Comparison of ENCODE assay signal across 8 cellular contexts in genomic region chr1:206506803-206507394, GRCh38. TPM values are rescaled to one million over a fixed set of nuclear protein-coding genes. Genes with fewer than 3 reads are reported as not detected.
DNase-seq lines count a peak whose midpoint lies in the region; ATAC-seq and TF ChIP-seq lines count a peak whose summit lies in the region.

No MANE protein-coding gene starts in this region.

- peak overlapping the region; percentile 80 for H3K4me2 ChIP-seq in PC-9

- H3K27ac Mint-ChIP-seq in naive B cell: peak overlapping the region in 3 of 6 donors; percentile 42 to 81 (median 69)

- intact Hi-C loops in PC-9 (cut with micrococcal nuclease; ENCODE audit: unreplicated experiment): no loop called here

- no peak for TF ChIP-seq CTCF in PC-9 (conservative IDR thresholded peaks at IDR 0.05)

- CTCF ChIA-PET in PC-9 (lab: Charles Lee): interaction anchor here (0.7 kb wide), 2 partner anchors 51 to 183 kb away, joined by 3 read pairs; no protein-coding TSS in a partner anchor

- no TSS peak for BruUV-seq in PC-9 (replicated peaks; lab: Mats Ljungman, UMichigan)

- no peak overlapping the region for H3K27ac ChIP-seq in PC-9
- no peak overlapping the region for H3K27ac ChIP-seq in ectodermal cell (ENCODE audit: insufficient read depth, low read depth, low read length, poor library complexity, severe bottlenecking)

- ATAC-seq in GM21528 (IDR thresholded peaks at IDR 0.05; ENCODE audit: low FRiP score, unreplicated experiment): peak; percentile 18
- ATAC-seq in naive B cell (ENCODE audit: low read depth in 2 of 2): peak; percentile 48 to 49

- H3K4me1 Mint-ChIP-seq in naive B cell: peaks cover 15 to 26% (median 22%) of the 10 kb centered on the region in 3 donors

- POLR2A ChIA-PET in PC-9 (lab: Charles Lee; ENCODE audit: unreplicated experiment): interaction anchor here (0.6 to 0.7 kb wide), 4 partner anchors 13 to 107 kb away, joined by 4 to 6 read pairs (median 6); no protein-coding TSS in a partner anchor

- peaks cover 29 to 46% (median 37%) of the 10 kb centered on the region in 3 donors for H3K27me3 Mint-ChIP-seq in naive B cell

- H3K79me2 ChIP-seq in PC-9 (ENCODE audit: low read depth): peaks cover 8% of the 10 kb centered on the region

- H3K4me3 ChIP-seq in PC-9: peak overlapping the region; percentile 69
- peak overlapping the region; percentile 44 for H3K4me3 ChIP-seq in ectodermal cell (ENCODE audit: insufficient read depth, low read depth, low read length)

- peak overlapping the region; percentile 73; the same call in 1 of the 2 replicates for H2AFZ ChIP-seq in PC-9

- peaks cover 22% of the 10 kb centered on the region for H3F3A ChIP-seq in PC-9 (ENCODE audit: insufficient read depth, low read depth)

- H3K9me3 ChIP-seq in PC-9 (ENCODE audit: insufficient read depth, low read depth): no peaks in the 10 kb centered on the region
- no peaks in the 10 kb centered on the region for H3K9me3 ChIP-seq in ectodermal cell (ENCODE audit: control insufficient read depth, low read length)

- no peaks in the 10 kb centered on the region for H4K20me1 ChIP-seq in PC-9 (ENCODE audit: insufficient read depth)

- 4 to 5% methylated on average over 49 of the region's 49 CpGs for WGBS in ectodermal cell, 2 experiments

- H3K36me3 Mint-ChIP-seq in naive B cell: no peaks in the 10 kb centered on the region

- no peaks in the 10 kb centered on the region for H3K9me2 ChIP-seq in PC-9 (ENCODE audit: insufficient read depth)

- peak overlapping the region; percentile 74 to 91 (median 85) for H3K4me3 Mint-ChIP-seq in naive B cell

- DNase-seq in COLO668 (lab: John Stamatoyannopoulos, UW; ENCODE audit: unreplicated experiment): peak; percentile 31
- no peak for DNase-seq in PC-9
- peak; percentile 35 for DNase-seq in naive B cell
- no peak for DNase-seq in NCI-H345 (lab: John Stamatoyannopoulos, UW)
- no peak for DNase-seq in NCI-H510A treated with DMSO at 0.1 percent for 48 hours (lab: John Stamatoyannopoulos, UW)
- DNase-seq in KG1 (lab: John Stamatoyannopoulos, UW): no peak

- H3K36me3 ChIP-seq in PC-9 (ENCODE audit: low read depth): no peaks in the 10 kb centered on the region
- H3K36me3 ChIP-seq in ectodermal cell (ENCODE audit: control insufficient read depth, insufficient read depth, low read length): no peaks in the 10 kb centered on the region

- H3K4me1 ChIP-seq in PC-9 (replicated peaks; ENCODE audit: insufficient read depth): peaks cover 63% of the 10 kb centered on the region
- H3K4me1 ChIP-seq in ectodermal cell (ENCODE audit: control insufficient read depth, insufficient read depth, low read length): peaks cover 13% of the 10 kb centered on the region

- H3K9me3 Mint-ChIP-seq in naive B cell: no peaks in the 10 kb centered on the region

- H3K27me3 ChIP-seq in PC-9 (ENCODE audit: insufficient read depth, low read depth) (no peaks in the 10 kb centered on the region), ectodermal cell (ENCODE audit: control insufficient read depth, insufficient read depth, low read length, poor library complexity, severe bottlenecking) (peaks cover 79% of the 10 kb centered on the region)

RNA-seq across cellular contexts. Expression of gene RASSF5, which starts 0.4 kb away (rescaled TPM):
- 12.4 and 17.6 TPM in 2 replicates for total RNA-seq in PC-9 (2021)
- 1.1 TPM for polyA plus RNA-seq in ectodermal cell (2013, experiment 1 of 4)
- 0.37 TPM for polyA plus RNA-seq in ectodermal cell (2013, experiment 2 of 4)
- polyA plus RNA-seq in ectodermal cell (2013, experiment 3 of 4): 0.27 TPM
- 0.61 TPM for polyA plus RNA-seq in ectodermal cell (2013, experiment 4 of 4)
- 100 to 1,000 TPM; 116 to 166 (median 146) TPM for polyA plus RNA-seq in naive B cell (ENCODE audit: low read depth in 6 of 6)

RNA-seq across cellular contexts. Expression of gene IKBKE, which starts 36.6 kb away (rescaled TPM):
- 12.5 and 12.6 TPM in 2 replicates for total RNA-seq in PC-9 (2021)
- polyA plus RNA-seq in ectodermal cell (2013, experiment 1 of 4): 2.9 TPM
- polyA plus RNA-seq in ectodermal cell (2013, experiment 2 of 4): 3.4 TPM
- 2.3 TPM for polyA plus RNA-seq in ectodermal cell (2013, experiment 3 of 4)
- 1.9 TPM for polyA plus RNA-seq in ectodermal cell (2013, experiment 4 of 4)
- 10 to 100 TPM in 5 of 6 donors, 1 to 10 TPM in 1; 10.0 to 32.6 (median 14.2) TPM for polyA plus RNA-seq in naive B cell (ENCODE audit: low read depth in 6 of 6)

Comparison
In these comparisons a context has a peak if more than half of its experiments do, and no peak if none do; other contexts are left out.
1. DNase-seq: peak in COLO668 (single experiment) and naive B cell (single experiment); none in PC-9 (0 of 2), NCI-H345 (single experiment), NCI-H510A treated with DMSO at 0.1 percent for 48 hours (single experiment) and KG1 (single experiment).